Comparison of ENCODE assay signal across 9 cellular contexts in the genomic region with DNA sequence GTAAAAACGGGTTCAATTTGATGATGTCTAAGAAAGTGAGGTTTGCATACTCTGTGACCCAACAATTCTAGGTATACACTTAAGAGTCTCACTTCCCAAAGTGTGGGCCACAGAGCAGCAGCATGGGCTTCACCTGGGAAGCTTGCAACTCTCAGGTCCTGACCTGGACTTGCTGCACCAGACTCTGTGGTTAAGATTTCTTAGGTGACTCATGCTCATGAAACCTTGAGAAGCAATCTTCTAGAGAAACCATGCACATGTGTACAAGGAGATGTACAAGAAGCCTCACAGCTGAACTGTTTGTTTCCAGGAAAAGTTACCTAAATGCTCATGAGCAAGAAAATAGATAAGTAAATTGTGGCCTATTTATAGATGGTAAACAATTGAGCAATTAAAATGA. TPM values are rescaled to one million over a fixed set of nuclear protein-coding genes. Genes with fewer than 3 reads are reported as not detected.
DNase-seq lines count a peak whose midpoint lies in the region; ATAC-seq and TF ChIP-seq lines count a peak whose summit lies in the region.
"Had no signal": no experiment of that assay in that cellular context is flagged by ENCODE, and none has a peak within 500 bp of the region (broad histone marks: within the 10 kb centered on the region; RNA-seq: fewer than 3 reads in every experiment).

No MANE protein-coding gene starts in this region.

- H3K36me3 Mint-ChIP-seq in activated T-helper 2 cell treated with anti-CD3 and anti-CD28 coated beads, Interferon-gamma antibody, Interleukin-2, Interleukin-4, amounts not matched to agents 10 μg/mL and 5 μg/mL and 100 μg/mL, durations not matched to agents 14 hours and 24 hours and 36 hours (ENCODE audit: low read depth) = peaks cover 34% of the 10 kb centered on the region
- H3K36me3 Mint-ChIP-seq in neural progenitor cell = peaks cover 10% of the 10 kb centered on the region

- H4K20me1 ChIP-seq in neural progenitor cell (ENCODE audit: low read depth) = no peaks in the 10 kb centered on the region

- H3K9me3 Mint-ChIP-seq in activated T-helper 2 cell treated with anti-CD3 and anti-CD28 coated beads, Interferon-gamma antibody, Interleukin-2, Interleukin-4, amounts not matched to agents 10 μg/mL and 5 μg/mL and 100 μg/mL, durations not matched to agents 14 hours and 24 hours and 36 hours = no peaks in the 10 kb centered on the region
- no peaks in the 10 kb centered on the region for H3K9me3 Mint-ChIP-seq in neural progenitor cell
- H3K9me3 Mint-ChIP-seq: brain had no signal

- no peak overlapping the region for H3K4me3 Mint-ChIP-seq in activated T-helper 2 cell treated with anti-CD3 and anti-CD28 coated beads, Interferon-gamma antibody, Interleukin-2, Interleukin-4, amounts not matched to agents 10 μg/mL and 5 μg/mL and 100 μg/mL, durations not matched to agents 14 hours and 24 hours and 36 hours (ENCODE audit: low read depth)
- no peak overlapping the region for H3K4me3 Mint-ChIP-seq in neural progenitor cell
- H3K4me3 Mint-ChIP-seq: brain had no signal

- no peaks in the 10 kb centered on the region for H3K36me3 ChIP-seq in neural progenitor cell

- no peak overlapping the region for H3K27ac ChIP-seq in caudate nucleus (ENCODE audit: low read depth, low read length)
- H3K27ac ChIP-seq in neural progenitor cell = no peak overlapping the region

- peak overlapping the region; percentile 54 for H3K27ac Mint-ChIP-seq in activated T-helper 2 cell treated with anti-CD3 and anti-CD28 coated beads, Interferon-gamma antibody, Interleukin-2, Interleukin-4, amounts not matched to agents 10 μg/mL and 5 μg/mL and 100 μg/mL, durations not matched to agents 14 hours and 24 hours and 36 hours
- H3K27ac Mint-ChIP-seq in neural progenitor cell = no peak overlapping the region

- H3K4me1 Mint-ChIP-seq in activated T-helper 2 cell treated with anti-CD3 and anti-CD28 coated beads, Interferon-gamma antibody, Interleukin-2, Interleukin-4, amounts not matched to agents 10 μg/mL and 5 μg/mL and 100 μg/mL, durations not matched to agents 14 hours and 24 hours and 36 hours (ENCODE audit: low read depth) = peaks cover 17% of the 10 kb centered on the region
- H3K4me1 Mint-ChIP-seq in neural progenitor cell = no peaks in the 10 kb centered on the region

- H3K4me2 ChIP-seq in neural progenitor cell = no peak overlapping the region

- H3K9ac ChIP-seq in neural progenitor cell = no peak overlapping the region

- no peak overlapping the region for H2AFZ ChIP-seq in neural progenitor cell (replicated peaks)

- no peak overlapping the region for H3K4me3 ChIP-seq in neural progenitor cell

- no peaks in the 10 kb centered on the region for H3K4me1 ChIP-seq in neural progenitor cell

- no peaks in the 10 kb centered on the region for H3K79me2 ChIP-seq in neural progenitor cell (ENCODE audit: low read depth)

- DNase-seq in AG08395 (ENCODE audit: low spot score) = peak; percentile 35
- no peak for DNase-seq in activated T-helper 2 cell treated with anti-CD3 and anti-CD28 coated beads, Interferon-gamma antibody, Interleukin-2, Interleukin-4, amounts not matched to agents 10 μg/mL and 5 μg/mL and 100 μg/mL, durations not matched to agents 14 hours and 24 hours and 36 hours (ENCODE audit: low spot score)
- no peak for DNase-seq in caudate nucleus (lab: John Stamatoyannopoulos, UW)
- no peak for DNase-seq in SW 1271 (lab: John Stamatoyannopoulos, UW)
- no peak for DNase-seq in UCSD-AML1 (lab: John Stamatoyannopoulos, UW; ENCODE audit: unreplicated experiment)
- DNase-seq in neural progenitor cell (ENCODE audit: low spot score) = no peak

- ATAC-seq in GM18909 (IDR thresholded peaks at IDR 0.05; ENCODE audit: poor library complexity, unreplicated experiment) (peak; percentile 97), HG03039 (IDR thresholded peaks at IDR 0.05; ENCODE audit: unreplicated experiment) (peak; percentile 93)

- no peaks in the 10 kb centered on the region for H3K9me3 ChIP-seq in neural progenitor cell (ENCODE audit: low read depth)

- H3K27me3 ChIP-seq in neural progenitor cell = no peaks in the 10 kb centered on the region

- intact Hi-C loops in activated T-helper 2 cell treated with anti-CD3 and anti-CD28 coated beads, Interferon-gamma antibody, Interleukin-2, Interleukin-4, amounts not matched to agents 10 μg/mL and 5 μg/mL and 100 μg/mL, durations not matched to agents 14 hours and 24 hours and 36 hours (cut with micrococcal nuclease) = loop anchor here (2.0 kb wide), 1 partner anchor 43 kb away; no protein-coding TSS in a partner anchor

- H3K27me3 Mint-ChIP-seq in activated T-helper 2 cell treated with anti-CD3 and anti-CD28 coated beads, Interferon-gamma antibody, Interleukin-2, Interleukin-4, amounts not matched to agents 10 μg/mL and 5 μg/mL and 100 μg/mL, durations not matched to agents 14 hours and 24 hours and 36 hours (ENCODE audit: low read depth) = no peaks in the 10 kb centered on the region
- no peaks in the 10 kb centered on the region for H3K27me3 Mint-ChIP-seq in neural progenitor cell (ENCODE audit: insufficient read depth, low read depth)
- H3K27me3 Mint-ChIP-seq: brain had no signal

- H3F3A ChIP-seq in neural progenitor cell (ENCODE audit: low read depth) = no peaks in the 10 kb centered on the region

- TF ChIP-seq CTCF in neural progenitor cell (IDR thresholded peaks at IDR 0.05) = no peak

RNA-seq across cellular contexts. Expression of a gene that starts 30.0 kb away (rescaled TPM):
- 62.7 and 65.2 TPM in 2 replicates for total RNA-seq in activated T-helper 2 cell treated with anti-CD3 and anti-CD28 coated beads, Interferon-gamma antibody, Interleukin-2, Interleukin-4, amounts not matched to agents 10 μg/mL and 5 μg/mL and 100 μg/mL, durations not matched to agents 14 hours and 24 hours and 36 hours
- 33.9 and 52.8 TPM in 2 replicates for total RNA-seq in neural progenitor cell (ENCODE audit: low replicate concordance)

RNA-seq across cellular contexts. Expression of a gene that starts 43.8 kb away (rescaled TPM):
- 86.2 and 91.8 TPM in 2 replicates for total RNA-seq in activated T-helper 2 cell treated with anti-CD3 and anti-CD28 coated beads, Interferon-gamma antibody, Interleukin-2, Interleukin-4, amounts not matched to agents 10 μg/mL and 5 μg/mL and 100 μg/mL, durations not matched to agents 14 hours and 24 hours and 36 hours
- 53.3 and 61.2 TPM in 2 replicates for total RNA-seq in neural progenitor cell (ENCODE audit: low replicate concordance)

RNA-seq across cellular contexts. Expression of a gene that starts 44.0 kb away (rescaled TPM):
- total RNA-seq in activated T-helper 2 cell treated with anti-CD3 and anti-CD28 coated beads, Interferon-gamma antibody, Interleukin-2, Interleukin-4, amounts not matched to agents 10 μg/mL and 5 μg/mL and 100 μg/mL, durations not matched to agents 14 hours and 24 hours and 36 hours = 37.6 and 42.3 TPM in 2 replicates
- total RNA-seq in neural progenitor cell (ENCODE audit: low replicate concordance) = 39.0 and 40.6 TPM in 2 replicates
